ENCODE assay signal across 23 cellular contexts in the genomic region with DNA sequence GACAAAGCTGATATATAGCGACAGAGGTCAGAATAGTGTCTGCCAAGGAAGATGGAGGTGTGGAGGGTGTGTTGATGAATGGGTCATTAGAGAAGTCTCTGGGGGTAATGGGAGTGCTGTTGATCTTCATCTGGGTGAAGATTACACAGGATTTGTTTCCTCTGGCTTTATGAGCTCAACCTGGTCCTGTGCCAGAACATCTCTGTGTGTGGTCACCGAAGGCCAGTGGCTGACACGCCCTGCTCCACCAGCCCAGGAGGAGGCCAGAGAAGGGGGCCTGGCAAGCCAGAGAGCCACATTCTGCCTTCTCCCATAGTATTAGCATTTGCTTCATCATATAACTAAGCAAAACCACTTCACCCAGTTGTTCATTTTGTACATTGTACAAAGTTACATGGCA.
DNase-seq lines count a peak whose midpoint lies in the region; ATAC-seq and TF ChIP-seq lines count a peak whose summit lies in the region.
"Had no signal": no experiment of that assay in that cellular context is flagged by ENCODE, and none has a peak within 500 bp of the region (broad histone marks: within the 10 kb centered on the region; RNA-seq: fewer than 3 reads in every experiment).

No MANE protein-coding gene starts in this region.

- WGBS in prostate gland = 42% methylated on average over 3 of the region's 3 CpGs

- DNase-seq in HT1080 (ENCODE audit: low read depth) (peak; percentile 15), SJSA1 (ENCODE audit: low read depth in 1 of 2, low spot score in 2 of 2) (peak; percentile 11 to 52), iris pigment epithelial cell (ENCODE audit: low read depth) (peak; percentile 6), prostate gland (ENCODE audit: low spot score) (peak; percentile 12), NCI-H2196 (lab: John Stamatoyannopoulos, UW; ENCODE audit: unreplicated experiment) (no peak), foreskin fibroblast (no peak)
- no peak for DNase-seq in central memory CD4-positive, alpha-beta T cell
- DNase-seq: activated CD4-positive, alpha-beta T cell treated with anti-CD3 and anti-CD28 coated beads for 48 hours; activated naive CD4-positive, alpha-beta T cell treated with anti-CD3 and anti-CD28 coated beads, Interleukin-2, amount 10 ng/mL, durations not matched to agents 7 days and 5 days; activated T-cell treated with anti-CD3 and anti-CD28 coated beads, Interleukin-2, amount 50 U/mL, for 48 hours; anterior cingulate cortex; foreskin melanocyte; H7; IMR-90; kidney; mesendoderm; NCI-H1436; NCI-H226; nephron progenitor cell; posterior cingulate gyrus; stimulated activated CD4-positive, alpha-beta T cell treated with anti-CD3 and anti-CD28 coated beads, Interleukin-2, amount 100 ng/mL, for 24 hours had no signal

- no peak for TF ChIP-seq CTCF in prostate gland (IDR thresholded peaks at IDR 0.05)
- no peak for TF ChIP-seq CTCF in foreskin fibroblast (IDR thresholded peaks at IDR 0.05; ENCODE audit: low read depth, low read length)

- no peaks in the 10 kb centered on the region for H3K36me3 ChIP-seq in SJSA1
- H3K36me3 ChIP-seq in prostate gland = no peaks in the 10 kb centered on the region

- H3K4me3 ChIP-seq in SJSA1 (no peak overlapping the region), prostate gland (no peak overlapping the region), foreskin fibroblast (ENCODE audit: low read depth in 1 of 2, low read length in 2 of 2) (no peak overlapping the region)

- H3K4me1 ChIP-seq in SJSA1 (replicated peaks) = no peaks in the 10 kb centered on the region
- H3K4me1 ChIP-seq in prostate gland (replicated peaks) = no peaks in the 10 kb centered on the region

- no peaks in the 10 kb centered on the region for H3K9me3 ChIP-seq in SJSA1 (replicated peaks)
- H3K9me3 ChIP-seq in prostate gland = no peaks in the 10 kb centered on the region

- H3K27ac ChIP-seq in SJSA1 = no peak overlapping the region
- H3K27ac ChIP-seq in prostate gland = no peak overlapping the region

- intact Hi-C loops in prostate gland (cut with DNase I) = no loop called here

- TF ChIP-seq POLR2A in prostate gland (IDR thresholded peaks at IDR 0.05) = no peak

- ATAC-seq in GM19351 (IDR thresholded peaks at IDR 0.05; ENCODE audit: unreplicated experiment) = no peak
- ATAC-seq: stimulated activated memory B cell treated with anti-CD40 and anti-IgM and Interleukin-4, amounts not matched to agents 10 μg/mL and 1 μg/mL and 100 μg/mL, for 72 hours had no signal

- H3K27me3 ChIP-seq in SJSA1 (replicated peaks) = no peaks in the 10 kb centered on the region
- H3K27me3 ChIP-seq in prostate gland (replicated peaks; ENCODE audit: insufficient read depth) = no peaks in the 10 kb centered on the region

Comparison
In these comparisons a context has a peak if more than half of its experiments do, and no peak if none do; other contexts are left out.
1. DNase-seq: peak in HT1080 (single experiment), SJSA1 (2 of 2), iris pigment epithelial cell (single experiment) and prostate gland (single experiment); none in NCI-H2196 (single experiment), foreskin fibroblast (0 of 2) and central memory CD4-positive, alpha-beta T cell (single experiment).